1 cellular context compared by ENCODE assay signal in genomic region chrX:30313322-30313721, GRCh38.
A peak's percentile ranks its signal among the peaks of the same experiment; 100 is the strongest.
TF ChIP-seq lines count a peak whose summit lies in the region.

No MANE protein-coding gene starts in this region.

TF ChIP-seq in HepG2, 621 proteins besides CTCF, POLR2A, EP300 and RAD21 (continued from another document and continues in another):
- TF ChIP-seq, protein P1, sequence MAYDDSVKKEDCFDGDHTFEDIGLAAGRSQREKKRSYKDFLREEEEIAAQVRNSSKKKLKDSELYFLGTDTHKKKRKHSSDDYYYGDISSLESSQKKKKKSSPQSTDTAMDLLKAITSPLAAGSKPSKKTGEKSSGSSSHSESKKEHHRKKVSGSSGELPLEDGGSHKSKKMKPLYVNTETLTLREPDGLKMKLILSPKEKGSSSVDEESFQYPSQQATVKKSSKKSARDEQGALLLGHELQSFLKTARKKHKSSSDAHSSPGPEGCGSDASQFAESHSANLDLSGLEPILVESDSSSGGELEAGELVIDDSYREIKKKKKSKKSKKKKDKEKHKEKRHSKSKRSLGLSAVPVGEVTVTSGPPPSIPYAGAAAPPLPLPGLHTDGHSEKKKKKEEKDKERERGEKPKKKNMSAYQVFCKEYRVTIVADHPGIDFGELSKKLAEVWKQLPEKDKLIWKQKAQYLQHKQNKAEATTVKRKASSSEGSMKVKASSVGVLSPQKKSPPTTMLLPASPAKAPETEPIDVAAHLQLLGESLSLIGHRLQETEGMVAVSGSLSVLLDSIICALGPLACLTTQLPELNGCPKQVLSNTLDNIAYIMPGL (CRISPR knock-in tag; IDR thresholded peaks at IDR 0.05; ENCODE audit: borderline replicate concordance in 1 of 2, low read depth in 1 of 2) = no peak
- TF ChIP-seq PLSCR1 (CRISPR knock-in tag; IDR thresholded peaks at IDR 0.05; ENCODE audit: borderline replicate concordance) (no peak), BHLHE40 (IDR thresholded peaks at IDR 0.05; ENCODE audit: low read length) (peak; percentile 73), ZNF337 (CRISPR knock-in tag; IDR thresholded peaks at IDR 0.05; ENCODE audit: borderline replicate concordance, low read depth) (no peak), NR3C1 (CRISPR knock-in tag; IDR thresholded peaks at IDR 0.05) (no peak), ZNF615 (CRISPR knock-in tag; IDR thresholded peaks at IDR 0.05; ENCODE audit: borderline replicate concordance) (no peak), RNF219 (CRISPR knock-in tag; IDR thresholded peaks at IDR 0.05) (no peak), GPN1 (CRISPR knock-in tag; IDR thresholded peaks at IDR 0.05; ENCODE audit: borderline replicate concordance) (no peak), NBN (conservative IDR thresholded peaks at IDR 0.05) (no peak), HNRNPH1 (optimal IDR thresholded peaks at IDR 0.05; ENCODE audit: low read depth, low read length) (no peak), ZNF230 (CRISPR knock-in tag; IDR thresholded peaks at IDR 0.05) (no peak), ISL2 (CRISPR knock-in tag; IDR thresholded peaks at IDR 0.05) (peak; percentile 64; the same call in 1 of the 2 replicates), CC2D1A (CRISPR knock-in tag; IDR thresholded peaks at IDR 0.05) (no peak), BCL3 (CRISPR knock-in tag; IDR thresholded peaks at IDR 0.05) (no peak), CERS6 (CRISPR knock-in tag; IDR thresholded peaks at IDR 0.05) (no peak), HOXD1 (CRISPR knock-in tag; IDR thresholded peaks at IDR 0.05) (no peak), SP2 (CRISPR knock-in tag; IDR thresholded peaks at IDR 0.05) (no peak), PRMT3 (CRISPR knock-in tag; IDR thresholded peaks at IDR 0.05; ENCODE audit: borderline replicate concordance, low read depth) (no peak), PPARG (CRISPR knock-in tag; conservative IDR thresholded peaks at IDR 0.05) (no peak), MYNN (CRISPR knock-in tag; IDR thresholded peaks at IDR 0.05; ENCODE audit: low read depth) (no peak), ERF (CRISPR knock-in tag; IDR thresholded peaks at IDR 0.05) (no peak), ASH2L (IDR thresholded peaks at IDR 0.05; ENCODE audit: insufficient read length, low read depth, low read length) (no peak), DMAP1 (CRISPR knock-in tag; IDR thresholded peaks at IDR 0.05) (no peak), ZNF724P (CRISPR knock-in tag; IDR thresholded peaks at IDR 0.05; ENCODE audit: borderline replicate concordance) (no peak), ZNF331 (CRISPR knock-in tag; IDR thresholded peaks at IDR 0.05) (no peak), CBX1 (IDR thresholded peaks at IDR 0.05; ENCODE audit: low read depth) (no peak), TOE1 (CRISPR knock-in tag; IDR thresholded peaks at IDR 0.05) (no peak), FOXC1 (CRISPR knock-in tag; IDR thresholded peaks at IDR 0.05; ENCODE audit: borderline replicate concordance) (no peak), BCL6 (CRISPR knock-in tag; IDR thresholded peaks at IDR 0.05) (0 out of 2 replicates have a peak, but pooled peaks have one; percentile 13), GZF1 (CRISPR knock-in tag; IDR thresholded peaks at IDR 0.05) (no peak), U2AF1 (optimal IDR thresholded peaks at IDR 0.05; ENCODE audit: low read depth, low read length) (no peak), ZNF142 (CRISPR knock-in tag; IDR thresholded peaks at IDR 0.05) (no peak), TCF12 (IDR thresholded peaks at IDR 0.05) (no peak), TCF12 (CRISPR knock-in tag; IDR thresholded peaks at IDR 0.05) (no peak), ZSCAN29 (CRISPR knock-in tag; conservative IDR thresholded peaks at IDR 0.05) (no peak), GATAD2A (CRISPR knock-in tag; IDR thresholded peaks at IDR 0.05) (peak; percentile 56), REXO4 (CRISPR knock-in tag; IDR thresholded peaks at IDR 0.05; ENCODE audit: borderline replicate concordance) (no peak), HNF4A (CRISPR knock-in tag; IDR thresholded peaks at IDR 0.05) (peak; percentile 59), JARID2 (CRISPR knock-in tag; IDR thresholded peaks at IDR 0.05; ENCODE audit: insufficient replicate concordance) (no peak), ZMYM4 (CRISPR knock-in tag; IDR thresholded peaks at IDR 0.05) (peak; percentile 40; the same call in 1 of the 2 replicates), ZEB1 (IDR thresholded peaks at IDR 0.05; ENCODE audit: insufficient replicate concordance, low read depth) (peak; percentile 89), ZNF891 (CRISPR knock-in tag; IDR thresholded peaks at IDR 0.05) (no peak), ZMYM2 (CRISPR knock-in tag; IDR thresholded peaks at IDR 0.05) (no peak)
- TF ChIP-seq, protein P2, sequence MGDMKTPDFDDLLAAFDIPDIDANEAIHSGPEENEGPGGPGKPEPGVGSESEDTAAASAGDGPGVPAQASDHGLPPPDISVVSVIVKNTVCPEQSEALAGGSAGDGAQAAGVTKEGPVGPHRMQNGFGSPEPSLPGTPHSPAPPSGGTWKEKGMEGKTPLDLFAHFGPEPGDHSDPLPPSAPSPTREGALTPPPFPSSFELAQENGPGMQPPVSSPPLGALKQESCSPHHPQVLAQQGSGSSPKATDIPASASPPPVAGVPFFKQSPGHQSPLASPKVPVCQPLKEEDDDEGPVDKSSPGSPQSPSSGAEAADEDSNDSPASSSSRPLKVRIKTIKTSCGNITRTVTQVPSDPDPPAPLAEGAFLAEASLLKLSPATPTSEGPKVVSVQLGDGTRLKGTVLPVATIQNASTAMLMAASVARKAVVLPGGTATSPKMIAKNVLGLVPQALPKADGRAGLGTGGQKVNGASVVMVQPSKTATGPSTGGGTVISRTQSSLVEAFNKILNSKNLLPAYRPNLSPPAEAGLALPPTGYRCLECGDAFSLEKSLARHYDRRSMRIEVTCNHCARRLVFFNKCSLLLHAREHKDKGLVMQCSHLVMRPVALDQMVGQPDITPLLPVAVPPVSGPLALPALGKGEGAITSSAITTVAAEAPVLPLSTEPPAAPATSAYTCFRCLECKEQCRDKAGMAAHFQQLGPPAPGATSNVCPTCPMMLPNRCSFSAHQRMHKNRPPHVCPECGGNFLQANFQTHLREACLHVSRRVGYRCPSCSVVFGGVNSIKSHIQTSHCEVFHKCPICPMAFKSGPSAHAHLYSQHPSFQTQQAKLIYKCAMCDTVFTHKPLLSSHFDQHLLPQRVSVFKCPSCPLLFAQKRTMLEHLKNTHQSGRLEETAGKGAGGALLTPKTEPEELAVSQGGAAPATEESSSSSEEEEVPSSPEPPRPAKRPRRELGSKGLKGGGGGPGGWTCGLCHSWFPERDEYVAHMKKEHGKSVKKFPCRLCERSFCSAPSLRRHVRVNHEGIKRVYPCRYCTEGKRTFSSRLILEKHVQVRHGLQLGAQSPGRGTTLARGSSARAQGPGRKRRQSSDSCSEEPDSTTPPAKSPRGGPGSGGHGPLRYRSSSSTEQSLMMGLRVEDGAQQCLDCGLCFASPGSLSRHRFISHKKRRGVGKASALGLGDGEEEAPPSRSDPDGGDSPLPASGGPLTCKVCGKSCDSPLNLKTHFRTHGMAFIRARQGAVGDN (CRISPR knock-in tag; IDR thresholded peaks at IDR 0.05) = no peak
- TF ChIP-seq, protein P3, sequence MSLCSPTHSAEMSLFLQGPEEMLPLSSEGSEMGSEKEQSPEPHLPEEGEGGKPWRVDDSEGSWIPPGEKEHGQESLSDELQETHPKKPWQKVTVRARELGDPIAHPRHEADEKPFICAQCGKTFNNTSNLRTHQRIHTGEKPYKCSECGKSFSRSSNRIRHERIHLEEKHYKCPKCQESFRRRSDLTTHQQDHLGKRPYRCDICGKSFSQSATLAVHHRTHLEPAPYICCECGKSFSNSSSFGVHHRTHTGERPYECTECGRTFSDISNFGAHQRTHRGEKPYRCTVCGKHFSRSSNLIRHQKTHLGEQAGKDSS (CRISPR knock-in tag; IDR thresholded peaks at IDR 0.05; ENCODE audit: borderline replicate concordance, low read depth) = no peak
- TF ChIP-seq, protein P4, sequence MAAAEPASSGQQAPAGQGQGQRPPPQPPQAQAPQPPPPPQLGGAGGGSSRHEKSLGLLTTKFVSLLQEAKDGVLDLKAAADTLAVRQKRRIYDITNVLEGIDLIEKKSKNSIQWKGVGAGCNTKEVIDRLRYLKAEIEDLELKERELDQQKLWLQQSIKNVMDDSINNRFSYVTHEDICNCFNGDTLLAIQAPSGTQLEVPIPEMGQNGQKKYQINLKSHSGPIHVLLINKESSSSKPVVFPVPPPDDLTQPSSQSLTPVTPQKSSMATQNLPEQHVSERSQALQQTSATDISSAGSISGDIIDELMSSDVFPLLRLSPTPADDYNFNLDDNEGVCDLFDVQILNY (CRISPR knock-in tag; conservative IDR thresholded peaks at IDR 0.05) = no peak
